24 cellular contexts compared by ENCODE assay signal in genomic region chr11:44741976-44742375, GRCh38. TPM values are rescaled to one million over a fixed set of nuclear protein-coding genes. Genes with fewer than 3 reads are reported as not detected.
"Had no signal": no experiment of that assay in that cellular context is flagged by ENCODE, and none has a peak within 500 bp of the region (broad histone marks: within the 10 kb centered on the region; RNA-seq: fewer than 3 reads in every experiment).

No MANE protein-coding gene starts in this region.

- H3K4me3 Mint-ChIP-seq: activated CD4-positive, alpha-beta memory T cell treated with anti-CD3 and anti-CD28 coated beads for 36 hours; activated CD4-positive, alpha-beta T cell treated with anti-CD3 and anti-CD28 coated beads, Interleukin-2, amount 10 ng/mL, durations not matched to agents 24 days and 14 days; activated naive CD4-positive, alpha-beta T cell treated with anti-CD3 and anti-CD28 coated beads, Interleukin-2, amount 10 ng/mL, durations not matched to agents 7 days and 5 days; activated T-helper 1 cell treated with anti-CD3 and anti-CD28 coated beads, Interleukin-12 subunit alpha, Interleukin-12 subunit beta, Interleukin-2, Interleukin-4 antibody, amounts not matched to agents 30 ng/mL and 10 ng/mL and 1 ng/mL, durations not matched to agents 14 hours and 24 hours and 36 hours; naive B cell had no signal

- H3K4me1 ChIP-seq: breast epithelium, foreskin keratinocyte, parathyroid adenoma, testis had no signal

- H3K27ac Mint-ChIP-seq: activated CD4-positive, alpha-beta memory T cell treated with anti-CD3 and anti-CD28 coated beads for 36 hours; activated CD4-positive, alpha-beta T cell treated with anti-CD3 and anti-CD28 coated beads, Interleukin-2, amount 10 ng/mL, durations not matched to agents 24 days and 14 days; activated naive CD4-positive, alpha-beta T cell treated with anti-CD3 and anti-CD28 coated beads, Interleukin-2, amount 10 ng/mL, durations not matched to agents 7 days and 5 days; activated T-helper 1 cell treated with anti-CD3 and anti-CD28 coated beads, Interleukin-12 subunit alpha, Interleukin-12 subunit beta, Interleukin-2, Interleukin-4 antibody, amounts not matched to agents 30 ng/mL and 10 ng/mL and 1 ng/mL, durations not matched to agents 14 hours and 24 hours and 36 hours had no signal

- H3K9me3 Mint-ChIP-seq: activated CD4-positive, alpha-beta memory T cell treated with anti-CD3 and anti-CD28 coated beads for 36 hours; activated CD4-positive, alpha-beta T cell treated with anti-CD3 and anti-CD28 coated beads, Interleukin-2, amount 10 ng/mL, durations not matched to agents 24 days and 14 days; activated naive CD4-positive, alpha-beta T cell treated with anti-CD3 and anti-CD28 coated beads, Interleukin-2, amount 10 ng/mL, durations not matched to agents 7 days and 5 days; activated T-helper 1 cell treated with anti-CD3 and anti-CD28 coated beads, Interleukin-12 subunit alpha, Interleukin-12 subunit beta, Interleukin-2, Interleukin-4 antibody, amounts not matched to agents 30 ng/mL and 10 ng/mL and 1 ng/mL, durations not matched to agents 14 hours and 24 hours and 36 hours; naive B cell had no signal

- H3K9me3 ChIP-seq: breast epithelium, psoas muscle, right atrium auricular region, spleen, testis had no signal

- H3K4me3 ChIP-seq: breast epithelium, psoas muscle, right atrium auricular region, spleen, testis had no signal

- H3K27me3 Mint-ChIP-seq: activated CD4-positive, alpha-beta memory T cell treated with anti-CD3 and anti-CD28 coated beads for 36 hours; activated CD4-positive, alpha-beta T cell treated with anti-CD3 and anti-CD28 coated beads, Interleukin-2, amount 10 ng/mL, durations not matched to agents 24 days and 14 days; activated naive CD4-positive, alpha-beta T cell treated with anti-CD3 and anti-CD28 coated beads, Interleukin-2, amount 10 ng/mL, durations not matched to agents 7 days and 5 days had no signal

- DNase-seq: activated CD4-positive, alpha-beta memory T cell treated with anti-CD3 and anti-CD28 coated beads for 36 hours; activated CD4-positive, alpha-beta T cell treated with anti-CD3 and anti-CD28 coated beads, Interleukin-2, amount 10 ng/mL, durations not matched to agents 24 days and 14 days; activated CD8-positive, alpha-beta memory T cell treated with anti-CD3 and anti-CD28 coated beads, Interleukin-2, amount 50 U/mL, for 4 hours; activated effector memory CD4-positive, alpha-beta T cell treated with anti-CD3 and anti-CD28 coated beads, Interleukin-2, amount 50 U/mL, for 16 hours; activated naive CD4-positive, alpha-beta T cell treated with anti-CD3 and anti-CD28 coated beads, Interleukin-2, amount 10 ng/mL, durations not matched to agents 7 days and 5 days; activated T-cell treated with anti-CD3 and anti-CD28 coated beads, Interleukin-2, amount 50 U/mL, for 1 hour; amniotic stem cell; central memory CD4-positive, alpha-beta T cell; foreskin keratinocyte; left ventricle myocardium superior; naive B cell; psoas muscle; spleen; stimulated activated naive CD4-positive, alpha-beta T cell treated with Interleukin-2 at 50 U/mL for 16 hours; T-helper 9 cell; testis; trophoblast cell had no signal

- ATAC-seq: activated CD4-positive, CD25-positive, alpha-beta regulatory T cell treated with anti-CD3 and anti-CD28 coated beads, Interleukin-2, amount 50 U/mL, for 24 hours; esophagus mucosa; foreskin keratinocyte; left ventricle myocardium superior; psoas muscle had no signal

- H3K36me3 ChIP-seq: breast epithelium, right atrium auricular region, spleen had no signal

- H3K27ac ChIP-seq: breast epithelium, foreskin keratinocyte, parathyroid adenoma, psoas muscle, spleen, testis, VCaP had no signal

- H3K27me3 ChIP-seq: right atrium auricular region, testis had no signal

RNA-seq across cellular contexts. Expression of gene TSPAN18, which starts 15.2 kb away (rescaled TPM):
- polyA plus RNA-seq: foreskin keratinocyte had no signal
